Comparison of ENCODE assay signal across 8 cellular contexts in the genomic region with DNA sequence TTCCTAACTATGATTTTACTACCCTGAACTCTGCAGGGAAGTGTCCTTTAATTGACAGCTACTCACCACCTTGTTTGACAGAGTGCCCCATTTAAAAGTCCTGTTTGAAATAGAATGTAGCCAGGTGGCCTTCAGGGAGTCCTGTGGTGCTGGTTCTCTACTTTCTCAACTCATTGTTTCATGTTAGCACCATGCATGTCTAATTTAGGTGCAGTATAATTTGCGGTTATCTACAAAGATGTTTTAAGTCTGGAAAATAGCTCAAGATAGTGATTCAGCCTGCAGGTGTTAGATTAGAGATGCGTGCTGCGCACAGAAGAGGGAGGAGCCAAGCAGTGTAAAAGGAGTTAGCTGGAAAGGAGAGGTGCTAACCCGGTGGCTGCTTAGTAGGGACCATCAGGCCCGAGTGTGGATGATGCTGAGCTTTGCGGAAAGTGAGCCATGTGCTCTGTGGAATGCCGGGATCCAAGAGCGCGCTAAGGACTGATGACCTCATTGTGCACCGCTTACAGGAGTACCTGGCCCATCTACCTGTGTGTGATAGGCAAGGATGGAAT. TPM values are rescaled to one million over a fixed set of nuclear protein-coding genes. Genes with fewer than 3 reads are reported as not detected.
DNase-seq lines count a peak whose midpoint lies in the region; ATAC-seq and TF ChIP-seq lines count a peak whose summit lies in the region.

No MANE protein-coding gene starts in this region.

- peaks cover 16% of the 10 kb centered on the region for H3K36me3 Mint-ChIP-seq in activated T-helper 1 cell treated with anti-CD3 and anti-CD28 coated beads, Interleukin-12 subunit alpha, Interleukin-12 subunit beta, Interleukin-2, Interleukin-4 antibody, amounts not matched to agents 30 ng/mL and 10 ng/mL and 1 ng/mL, durations not matched to agents 14 hours and 24 hours and 36 hours (ENCODE audit: low read depth)

- H3K79me2 ChIP-seq in smooth muscle cell (ENCODE audit: low read depth): peaks cover 57% of the 10 kb centered on the region

- peak overlapping the region; percentile 93 for H3K27ac Mint-ChIP-seq in activated T-helper 1 cell treated with anti-CD3 and anti-CD28 coated beads, Interleukin-12 subunit alpha, Interleukin-12 subunit beta, Interleukin-2, Interleukin-4 antibody, amounts not matched to agents 30 ng/mL and 10 ng/mL and 1 ng/mL, durations not matched to agents 14 hours and 24 hours and 36 hours

- H3K4me2 ChIP-seq in smooth muscle cell: peak overlapping the region; percentile 94

- intact Hi-C loops in activated T-helper 1 cell treated with anti-CD3 and anti-CD28 coated beads, Interleukin-12 subunit alpha, Interleukin-12 subunit beta, Interleukin-2, Interleukin-4 antibody, amounts not matched to agents 30 ng/mL and 10 ng/mL and 1 ng/mL, durations not matched to agents 14 hours and 24 hours and 36 hours (cut with micrococcal nuclease): loop anchor here (1.0 kb wide), 3 partner anchors 20 to 116 kb away; partner anchors contain the start of gene PURB

- H3K4me3 Mint-ChIP-seq in activated T-helper 1 cell treated with anti-CD3 and anti-CD28 coated beads, Interleukin-12 subunit alpha, Interleukin-12 subunit beta, Interleukin-2, Interleukin-4 antibody, amounts not matched to agents 30 ng/mL and 10 ng/mL and 1 ng/mL, durations not matched to agents 14 hours and 24 hours and 36 hours: peak overlapping the region; percentile 91

- H3F3A ChIP-seq in smooth muscle cell (ENCODE audit: low read depth): no peaks in the 10 kb centered on the region

- H3K4me1 Mint-ChIP-seq in activated T-helper 1 cell treated with anti-CD3 and anti-CD28 coated beads, Interleukin-12 subunit alpha, Interleukin-12 subunit beta, Interleukin-2, Interleukin-4 antibody, amounts not matched to agents 30 ng/mL and 10 ng/mL and 1 ng/mL, durations not matched to agents 14 hours and 24 hours and 36 hours (ENCODE audit: low read depth): peaks cover 55% of the 10 kb centered on the region

- H3K9me3 ChIP-seq in smooth muscle cell (replicated peaks; ENCODE audit: low read depth): no peaks in the 10 kb centered on the region

- 38% methylated on average over 10 of the region's 10 CpGs for WGBS in smooth muscle cell (ENCODE audit: low lambda C conversion rate)

- DNase-seq in GM06990 (ENCODE audit: extremely low read depth, insufficient read length) (peak; percentile 67), NCI-H526 (lab: John Stamatoyannopoulos, UW) (peak; percentile 24 to 62), germinal center (ENCODE audit: low spot score) (peak; percentile 51), smooth muscle cell (lab: John Stamatoyannopoulos, UW; ENCODE audit: unreplicated experiment) (no peak), iPS-NIHi7 (ENCODE audit: extremely low spot score) (no peak)
- peak; percentile 47 for DNase-seq in activated T-helper 1 cell treated with anti-CD3 and anti-CD28 coated beads, Interleukin-12 subunit alpha, Interleukin-12 subunit beta, Interleukin-2, Interleukin-4 antibody, amounts not matched to agents 30 ng/mL and 10 ng/mL and 1 ng/mL, durations not matched to agents 14 hours and 24 hours and 36 hours (ENCODE audit: low spot score)

- H3K9ac ChIP-seq in smooth muscle cell (ENCODE audit: low read depth): no peak overlapping the region

- peaks cover 52% of the 10 kb centered on the region for H4K20me1 ChIP-seq in smooth muscle cell (ENCODE audit: low read depth)

- H3K4me3 ChIP-seq in GM06990 (replicated peaks; ENCODE audit: low read depth, low read length): peak overlapping the region; percentile 94
- peak overlapping the region; percentile 59 for H3K4me3 ChIP-seq in smooth muscle cell

- peak overlapping the region; percentile 62 for H3K27ac ChIP-seq in smooth muscle cell (ENCODE audit: low read depth)

- H2AFZ ChIP-seq in smooth muscle cell (ENCODE audit: low read depth): no peak overlapping the region

- no peaks in the 10 kb centered on the region for H3K27me3 Mint-ChIP-seq in activated T-helper 1 cell treated with anti-CD3 and anti-CD28 coated beads, Interleukin-12 subunit alpha, Interleukin-12 subunit beta, Interleukin-2, Interleukin-4 antibody, amounts not matched to agents 30 ng/mL and 10 ng/mL and 1 ng/mL, durations not matched to agents 14 hours and 24 hours and 36 hours (ENCODE audit: insufficient read depth)

- peaks cover 1% of the 10 kb centered on the region for H3K36me3 ChIP-seq in GM06990 (ENCODE audit: control insufficient read depth, insufficient read depth, low read length)
- H3K36me3 ChIP-seq in smooth muscle cell (ENCODE audit: low read depth): no peaks in the 10 kb centered on the region

- H3K9me3 Mint-ChIP-seq in activated T-helper 1 cell treated with anti-CD3 and anti-CD28 coated beads, Interleukin-12 subunit alpha, Interleukin-12 subunit beta, Interleukin-2, Interleukin-4 antibody, amounts not matched to agents 30 ng/mL and 10 ng/mL and 1 ng/mL, durations not matched to agents 14 hours and 24 hours and 36 hours: no peaks in the 10 kb centered on the region

- no peaks in the 10 kb centered on the region for H3K27me3 ChIP-seq in GM06990 (replicated peaks; ENCODE audit: control insufficient read depth, insufficient read depth, low read length)
- no peaks in the 10 kb centered on the region for H3K27me3 ChIP-seq in smooth muscle cell (ENCODE audit: low read depth)

- peak; percentile 25 for ATAC-seq in GM21737 (IDR thresholded peaks at IDR 0.05; ENCODE audit: unreplicated experiment)
- ATAC-seq in HG03135 (IDR thresholded peaks at IDR 0.05; ENCODE audit: unreplicated experiment): no peak

- H3K4me1 ChIP-seq in smooth muscle cell (ENCODE audit: low read depth): peaks cover 12% of the 10 kb centered on the region

- no peak for TF ChIP-seq CTCF in GM06990 (IDR thresholded peaks at IDR 0.05; ENCODE audit: insufficient read depth, low read length, poor library complexity, severe bottlenecking)
- no peak for TF ChIP-seq CTCF in smooth muscle cell (IDR thresholded peaks at IDR 0.05; ENCODE audit: borderline replicate concordance, insufficient read depth, poor library complexity, severe bottlenecking)

RNA-seq across cellular contexts. Expression of gene CCM2, which starts 1.2 kb away (rescaled TPM):
- 59.2 and 65.5 TPM in 2 replicates for total RNA-seq in activated T-helper 1 cell treated with anti-CD3 and anti-CD28 coated beads, Interleukin-12 subunit alpha, Interleukin-12 subunit beta, Interleukin-2, Interleukin-4 antibody, amounts not matched to agents 30 ng/mL and 10 ng/mL and 1 ng/mL, durations not matched to agents 14 hours and 24 hours and 36 hours
- 32.6 and 32.9 TPM in 2 replicates for total RNA-seq in smooth muscle cell
- 85.5 and 86.9 TPM in 2 replicates for polyA plus RNA-seq in smooth muscle cell

RNA-seq across cellular contexts. Expression of gene MYO1G, which starts 22.4 kb away (rescaled TPM):
- 252 and 258 TPM in 2 replicates for total RNA-seq in activated T-helper 1 cell treated with anti-CD3 and anti-CD28 coated beads, Interleukin-12 subunit alpha, Interleukin-12 subunit beta, Interleukin-2, Interleukin-4 antibody, amounts not matched to agents 30 ng/mL and 10 ng/mL and 1 ng/mL, durations not matched to agents 14 hours and 24 hours and 36 hours
- 0.04 and 0.27 TPM in 2 replicates for total RNA-seq in smooth muscle cell
- 0.31 TPM in 1 of 2 replicates, not detected in the other for polyA plus RNA-seq in smooth muscle cell

Comparison
In these comparisons a context has a peak if more than half of its experiments do, and no peak if none do; other contexts are left out.
1. DNase-seq: peak in GM06990 (single experiment), NCI-H526 (2 of 2), activated T-helper 1 cell treated with anti-CD3 and anti-CD28 coated beads, Interleukin-12 subunit alpha, Interleukin-12 subunit beta, Interleukin-2, Interleukin-4 antibody, amounts not matched to agents 30 ng/mL and 10 ng/mL and 1 ng/mL, durations not matched to agents 14 hours and 24 hours and 36 hours (single experiment) and germinal center (single experiment); none in smooth muscle cell (single experiment) and iPS-NIHi7 (single experiment).
2. RNA of gene MYO1G, which starts 22.4 kb away (total RNA-seq): 252 to 258 TPM in activated T-helper 1 cell treated with anti-CD3 and anti-CD28 coated beads, Interleukin-12 subunit alpha, Interleukin-12 subunit beta, Interleukin-2, Interleukin-4 antibody, amounts not matched to agents 30 ng/mL and 10 ng/mL and 1 ng/mL, durations not matched to agents 14 hours and 24 hours and 36 hours; 0.04 to 0.27 TPM in smooth muscle cell; every median in the first group is over 100 times any median in the second.